In the genomic region with DNA sequence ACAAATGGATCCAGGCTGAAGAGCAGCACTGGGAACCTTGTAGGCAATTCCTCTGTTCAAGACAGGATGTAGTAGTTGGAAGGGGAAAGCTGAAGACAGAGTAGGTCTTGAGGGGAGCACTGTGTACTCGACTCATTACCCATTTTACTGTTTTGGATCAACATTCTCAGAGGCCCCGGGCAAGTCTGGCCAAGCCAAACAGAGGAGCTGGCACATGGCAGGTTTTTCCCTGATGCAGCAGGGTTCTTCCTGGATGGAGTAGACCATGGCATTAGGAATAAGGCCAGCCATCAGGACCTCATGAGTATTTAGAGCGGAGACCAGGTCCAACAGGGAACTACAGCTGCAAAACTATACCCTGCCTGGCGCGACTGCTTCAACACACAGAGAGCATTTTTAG, we compare ENCODE assay signal across 22 cellular contexts. TPM values are rescaled to one million over a fixed set of nuclear protein-coding genes. Genes with fewer than 3 reads are reported as not detected.
DNase-seq lines count a peak whose midpoint lies in the region; ATAC-seq, FAIRE-seq and TF ChIP-seq lines count a peak whose summit lies in the region.
"Had no signal": no experiment of that assay in that cellular context is flagged by ENCODE, and none has a peak within 500 bp of the region (broad histone marks: within the 10 kb centered on the region; RNA-seq: fewer than 3 reads in every experiment).

No MANE protein-coding gene starts in this region.

- H3K36me3 Mint-ChIP-seq in activated naive CD8-positive, alpha-beta T cell treated with anti-CD3 and anti-CD28 coated beads for 36 hours: no peaks in the 10 kb centered on the region

- H3K36me3 ChIP-seq in heart left ventricle: no peaks in the 10 kb centered on the region
- H3K36me3 ChIP-seq in keratinocyte (ENCODE audit: control insufficient read depth in 2 of 2, extremely low read depth in 1 of 2, insufficient read depth in 2 of 2, low read length in 2 of 2): no peaks in the 10 kb centered on the region
- no peaks in the 10 kb centered on the region for H3K36me3 ChIP-seq in upper lobe of right lung
- H3K36me3 ChIP-seq: esophagus muscularis mucosa, vagina, WERI-Rb-1 had no signal

- H3K4me1 ChIP-seq in heart left ventricle (peaks cover 0 to 15% (median under 1%) of the 10 kb centered on the region in 12 donors), keratinocyte (ENCODE audit: control insufficient read depth, extremely low read depth, insufficient read depth, low read length) (peaks cover 9% of the 10 kb centered on the region), upper lobe of right lung (no peaks in the 10 kb centered on the region)

- intact Hi-C loops in heart left ventricle (cut with DNase I): no loop called here
- intact Hi-C loops in Right ventricle myocardium superior (cut with DNase I): no loop called here
- intact Hi-C loops in upper lobe of right lung (cut with DNase I): no loop called here

- no peaks in the 10 kb centered on the region for H4K20me1 ChIP-seq in keratinocyte (ENCODE audit: control insufficient read depth, extremely low read depth, insufficient read depth, low read length)

- no peak overlapping the region for H3K4me2 ChIP-seq in keratinocyte (ENCODE audit: control insufficient read depth, extremely low read depth, insufficient read depth, low read depth, low read length)
- H3K4me2 ChIP-seq: hepatocyte had no signal

- peak overlapping the region in 3 of 12 donors; percentile 3 to 27 (median 4) for H3K27ac ChIP-seq in heart left ventricle
- H3K27ac ChIP-seq in keratinocyte (ENCODE audit: control insufficient read depth, insufficient read depth, low read length): no peak overlapping the region
- H3K27ac ChIP-seq in upper lobe of right lung: no peak overlapping the region
- H3K27ac ChIP-seq: esophagus muscularis mucosa, hepatocyte, vagina, WERI-Rb-1 had no signal

- dilution Hi-C loops in keratinocyte (cut with MboI; ENCODE audit: extremely low pct_ligation_motif_present, low sequenced_read_pairs): no loop called here

- ATAC-seq in heart left ventricle (peak in 3 of 4 donors; percentile 18 to 47 (median 30)), Right ventricle myocardium superior (ENCODE audit: poor library complexity) (no peak), upper lobe of right lung (no peak)

- 71 to 89% (median 75%) methylated on average over 5 of the region's 5 CpGs for WGBS in heart left ventricle, 4 donors

- no peak for TF ChIP-seq CTCF in heart left ventricle (IDR thresholded peaks at IDR 0.05)
- no peak for TF ChIP-seq CTCF in keratinocyte (optimal IDR thresholded peaks at IDR 0.05 in 1 of 3, IDR thresholded peaks at IDR 0.05 in 1 of 3, conservative IDR thresholded peaks at IDR 0.05 in 1 of 3; ENCODE audit: extremely low read depth in 1 of 3, insufficient read depth in 2 of 3, low read length in 3 of 3)
- no peak for TF ChIP-seq CTCF in upper lobe of right lung (IDR thresholded peaks at IDR 0.05)

- H3K4me3 ChIP-seq in heart left ventricle (peak overlapping the region in 3 of 12 donors; percentile 26 to 76 (median 29)), keratinocyte (ENCODE audit: control insufficient read depth in 2 of 3, extremely low read depth in 1 of 3, insufficient read depth in 2 of 3, low read depth in 1 of 3, low read length in 3 of 3) (no peak overlapping the region), upper lobe of right lung (peak overlapping the region; percentile 57)
- H3K4me3 ChIP-seq: hepatocyte, vagina had no signal

- peak; percentile 65 for FAIRE-seq in keratinocyte (lab: Jason Lieb, UNC)
- no peak for FAIRE-seq in frontal cortex (lab: Jason Lieb, UNC)
- FAIRE-seq: A204.1 had no signal

- no peak overlapping the region for H3K27ac Mint-ChIP-seq in activated naive CD8-positive, alpha-beta T cell treated with anti-CD3 and anti-CD28 coated beads for 36 hours

- H2AFZ ChIP-seq in keratinocyte (ENCODE audit: control insufficient read depth, low read length): no peak overlapping the region
- H2AFZ ChIP-seq: hepatocyte had no signal

- DNase-seq in heart left ventricle (no peak), Right ventricle myocardium superior (no peak), cerebellar cortex (ENCODE audit: low spot score) (peak; percentile 95), keratinocyte (ENCODE audit: low read depth, low spot score) (no peak), upper lobe of right lung (no peak), HUDEP-2 (lab: John Stamatoyannopoulos, UW; ENCODE audit: unreplicated experiment in 76 of 76) (no peak), frontal cortex (ENCODE audit: low spot score in 2 of 2) (no peak)
- DNase-seq in activated naive CD8-positive, alpha-beta T cell treated with anti-CD3 and anti-CD28 coated beads for 36 hours: no peak
- DNase-seq: activated CD4-positive, alpha-beta T cell treated with anti-CD3 and anti-CD28 coated beads, Interleukin-2, amount 50 U/mL, for 1 hour; effector memory CD4-positive, alpha-beta T cell; NCI-H1417 treated with DMSO at 0.1 percent for 48 hours; NCI-H774; nucleus accumbens; OCI-M1; retina; WERI-Rb-1 had no signal

- peaks cover 2% of the 10 kb centered on the region for H3K4me1 Mint-ChIP-seq in activated naive CD8-positive, alpha-beta T cell treated with anti-CD3 and anti-CD28 coated beads for 36 hours

- H3K79me2 ChIP-seq in keratinocyte (ENCODE audit: control insufficient read depth, insufficient read depth, low read length): no peaks in the 10 kb centered on the region

- H3K9ac ChIP-seq in keratinocyte (ENCODE audit: control insufficient read depth, extremely low read depth, insufficient read depth, low read length): no peak overlapping the region

- H3K4me3 Mint-ChIP-seq in activated naive CD8-positive, alpha-beta T cell treated with anti-CD3 and anti-CD28 coated beads for 36 hours: no peak overlapping the region

- H3K9me3 ChIP-seq in heart left ventricle (peaks cover 0 to 5% (median 0%) of the 10 kb centered on the region in 12 donors), keratinocyte (ENCODE audit: control insufficient read depth, low read depth, low read length) (no peaks in the 10 kb centered on the region), upper lobe of right lung (no peaks in the 10 kb centered on the region)
- H3K9me3 ChIP-seq: esophagus muscularis mucosa, vagina had no signal

- H3K27me3 ChIP-seq in heart left ventricle (peaks cover 4 to 41% (median 15%) of the 10 kb centered on the region in 9 donors), keratinocyte (ENCODE audit: control insufficient read depth, extremely low read depth, insufficient read depth, low read length) (peaks cover 19% of the 10 kb centered on the region), upper lobe of right lung (peaks cover 26% of the 10 kb centered on the region)
- H3K27me3 ChIP-seq: vagina had no signal

- H3K9me1 ChIP-seq in keratinocyte (ENCODE audit: control insufficient read depth, extremely low read depth, insufficient read depth, low read length): no peaks in the 10 kb centered on the region

- no peaks in the 10 kb centered on the region for H3K9me3 Mint-ChIP-seq in activated naive CD8-positive, alpha-beta T cell treated with anti-CD3 and anti-CD28 coated beads for 36 hours

- no peak for TF ChIP-seq POLR2A in heart left ventricle (IDR thresholded peaks at IDR 0.05)

- peaks cover 34% of the 10 kb centered on the region for H3K27me3 Mint-ChIP-seq in activated naive CD8-positive, alpha-beta T cell treated with anti-CD3 and anti-CD28 coated beads for 36 hours

RNA-seq across cellular contexts. Expression of a gene that starts 4.4 kb away (rescaled TPM):
- total RNA-seq in heart left ventricle (10 to 100 TPM in 2 of 9 donors, 1 to 10 TPM in 7; 4.1 to 34.4 (median 7.9) TPM), Right ventricle myocardium superior (6.8 TPM), upper lobe of right lung (88.1 TPM), frontal cortex (8.6 TPM)
- polyA plus RNA-seq in heart left ventricle (under 1 TPM; 0.50 to 0.85 TPM), keratinocyte (0.09 to 0.14 TPM (median 0.10 TPM) in 3 replicates)
- 0.04 TPM for polyA plus RNA-seq in keratinocyte (2011; ENCODE audit: low read depth)
- 0.08 and 0.11 TPM in 2 replicates for polyA plus RNA-seq in keratinocyte (2011; cell fraction: cytosol; rRNA removed)
- 0.69 and 0.85 TPM in 2 replicates for polyA plus RNA-seq in keratinocyte (2011; cell fraction: nucleus; rRNA removed)
- 0.05 and 0.23 TPM in 2 replicates for polyA plus RNA-seq in keratinocyte (2012; ENCODE audit: low replicate concordance)
- polyA minus RNA-seq in keratinocyte: 0.30 to 0.58 TPM (median 0.53 TPM) in 3 replicates
- not detected for polyA minus RNA-seq in keratinocyte (2011; cell fraction: cytosol; rRNA and poly(A)+ RNA removed)
- 2.1 and 4.7 TPM in 2 replicates for polyA minus RNA-seq in keratinocyte (2011; cell fraction: nucleus; rRNA and poly(A)+ RNA removed)
- not detected for total RNA-seq in activated naive CD8-positive, alpha-beta T cell treated with anti-CD3 and anti-CD28 coated beads for 36 hours
- total RNA-seq: SK-MEL-5; T-helper 2 cell treated with Interferon-gamma antibody and Interleukin-4, amounts not matched to agents 100 ng/mL and 5 ng/mL, for 36 hours had no signal

Comparison
In these comparisons a context has a peak if more than half of its experiments do, and no peak if none do; other contexts are left out.
1. ATAC-seq: peak in heart left ventricle (3 of 4); none in Right ventricle myocardium superior (single experiment) and upper lobe of right lung (single experiment).